ENCODE assay signal across 29 cellular contexts in the genomic region with DNA sequence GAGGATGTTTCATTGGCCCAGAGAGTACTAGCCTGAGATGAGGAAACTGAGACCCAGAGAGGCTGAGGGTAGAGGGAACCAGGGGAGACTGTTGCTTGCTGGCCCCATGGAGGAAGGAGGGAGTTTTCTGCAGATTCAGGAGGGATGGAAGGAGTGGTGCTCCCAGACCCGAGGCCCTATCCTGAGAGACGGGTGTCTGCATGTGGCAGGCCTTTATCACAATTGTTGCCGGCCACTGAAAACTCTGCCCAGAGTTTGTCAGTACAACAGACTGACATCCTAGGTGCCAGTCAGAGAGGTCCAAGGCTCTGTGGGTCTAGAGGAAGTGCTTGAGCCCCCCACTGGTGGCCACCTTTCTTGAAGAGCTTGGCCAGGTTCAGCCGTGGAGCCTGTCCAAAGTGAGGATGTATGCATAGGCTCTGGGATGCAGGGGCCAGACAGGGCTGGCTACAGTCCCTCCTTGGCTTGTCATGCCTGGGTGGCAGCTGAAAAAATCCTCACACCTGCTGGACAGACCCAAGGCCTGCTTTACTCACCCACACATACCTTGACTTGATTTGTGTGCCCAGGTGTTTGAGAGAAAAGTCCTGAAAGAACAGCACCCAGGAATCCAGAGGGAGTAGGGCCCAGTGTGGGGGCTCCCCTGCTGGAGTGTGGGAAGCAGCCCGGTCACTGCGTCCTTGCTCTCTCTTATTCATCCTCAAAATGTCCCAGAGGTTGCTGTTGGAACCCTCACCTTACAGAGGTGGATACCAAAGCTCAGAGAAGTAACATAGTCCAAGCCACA.
"Had no signal": no experiment of that assay in that cellular context is flagged by ENCODE, and none has a peak within 500 bp of the region (broad histone marks: within the 10 kb centered on the region; RNA-seq: fewer than 3 reads in every experiment).

No MANE protein-coding gene starts in this region.

- H3K9me3 ChIP-seq: colonic mucosa had no signal

- H3K27ac Mint-ChIP-seq: activated B cell treated with CpG ODN at 0.5 μM for 24 hours; activated CD8-positive, alpha-beta T cell treated with anti-CD3 and anti-CD28 coated beads for 36 hours; activated naive CD8-positive, alpha-beta T cell; activated T-helper 17 cell treated with anti-CD3 and anti-CD28 coated beads, Interleukin-2, amount 50 U/mL, for 72 hours; T-helper 17 cell; T-helper 2 cell treated with Interferon-gamma antibody and Interleukin-4, amounts not matched to agents 5 μg/mL and 100 μg/mL, for 36 hours had no signal

- H3K9me3 Mint-ChIP-seq: activated CD8-positive, alpha-beta T cell treated with anti-CD3 and anti-CD28 coated beads for 36 hours; activated T-cell treated with anti-CD3 and anti-CD28 coated beads, Interleukin-2, amount 50 U/mL, for 4 hours; T-helper 2 cell treated with Interferon-gamma antibody and Interleukin-4, amounts not matched to agents 5 μg/mL and 100 μg/mL, for 36 hours had no signal

- H3K4me1 Mint-ChIP-seq: activated B cell treated with CpG ODN at 0.5 μM for 24 hours; activated T-helper 17 cell treated with anti-CD3 and anti-CD28 coated beads, Interleukin-2, amount 50 U/mL, for 72 hours had no signal

- H3K36me3 Mint-ChIP-seq: activated naive CD8-positive, alpha-beta T cell had no signal

- H3K36me3 ChIP-seq: colonic mucosa, gastrocnemius medialis, WERI-Rb-1 had no signal

- ATAC-seq: activated CD4-positive, CD25-positive, alpha-beta regulatory T cell treated with anti-CD3 and anti-CD28 coated beads, Interleukin-2, amount 50 U/mL, for 24 hours; activated CD8-positive, alpha-beta T cell treated with anti-CD3 and anti-CD28 coated beads for 36 hours; activated T-helper 17 cell treated with anti-CD3 and anti-CD28 coated beads, Interleukin-2, amount 50 U/mL, for 72 hours; body of pancreas; esophagus mucosa; gastrocnemius medialis; T-helper 17 cell had no signal

- H3K27ac ChIP-seq: body of pancreas, colonic mucosa, gastrocnemius medialis, WERI-Rb-1 had no signal

- H3K27me3 ChIP-seq: body of pancreas, colonic mucosa, gastrocnemius medialis had no signal

- H3K4me1 ChIP-seq: body of pancreas, colonic mucosa, gastrocnemius medialis had no signal

- DNase-seq: activated B cell treated with CpG ODN at 0.5 μM for 24 hours; activated CD4-positive, alpha-beta T cell treated with anti-CD3 and anti-CD28 coated beads for 48 hours; activated CD4-positive, alpha-beta T cell treated with anti-CD3 and anti-CD28 coated beads, Interleukin-2, amount 50 U/mL, for 1 hour; activated CD4-positive, alpha-beta T cell treated with anti-CD3 and anti-CD28 coated beads, Interleukin-2, amount 50 U/mL, for 48 hours; activated CD8-positive, alpha-beta memory T cell treated with anti-CD3 and anti-CD28 coated beads for 24 hours; activated CD8-positive, alpha-beta T cell treated with anti-CD3 and anti-CD28 coated beads for 36 hours; activated effector memory CD4-positive, alpha-beta T cell treated with Interleukin-2 at 50 U/mL for 16 hours; activated gamma-delta T cell treated with Interleukin-2 at 50 U/mL for 16 hours; activated naive CD4-positive, alpha-beta T cell treated with anti-CD3 and anti-CD28 coated beads, Interleukin-2, amount 50 U/mL, for 16 hours; activated naive CD4-positive, alpha-beta T cell treated with Interleukin-2 at 50 U/mL for 16 hours; activated T-cell treated with anti-CD3 and anti-CD28 coated beads, Interleukin-2, amount 50 U/mL, for 4 hours; amniotic stem cell; aorta; body of pancreas; central memory CD4-positive, alpha-beta T cell; cerebellar nuclear complex; colonic mucosa; effector CD8-positive, alpha-beta T cell; foreskin fibroblast; gastrocnemius medialis; T-helper 1 cell; T-helper 17 cell; T1000; WERI-Rb-1 had no signal

- H3K4me3 Mint-ChIP-seq: activated B cell treated with CpG ODN at 0.5 μM for 24 hours; activated CD8-positive, alpha-beta T cell treated with anti-CD3 and anti-CD28 coated beads for 36 hours; activated naive CD8-positive, alpha-beta T cell; activated T-cell treated with anti-CD3 and anti-CD28 coated beads, Interleukin-2, amount 50 U/mL, for 4 hours; activated T-helper 17 cell treated with anti-CD3 and anti-CD28 coated beads, Interleukin-2, amount 50 U/mL, for 72 hours; T-helper 17 cell; T-helper 2 cell treated with Interferon-gamma antibody and Interleukin-4, amounts not matched to agents 5 μg/mL and 100 μg/mL, for 36 hours had no signal

- H3K4me3 ChIP-seq: body of pancreas, colonic mucosa, gastrocnemius medialis had no signal
